Comparison of ENCODE assay signal across 17 cellular contexts in genomic region chr9:4066682-4067081, GRCh38.
DNase-seq lines count a peak whose midpoint lies in the region; ATAC-seq, FAIRE-seq and TF ChIP-seq lines count a peak whose summit lies in the region.
"Had no signal": no experiment of that assay in that cellular context is flagged by ENCODE, and none has a peak within 500 bp of the region (broad histone marks: within the 10 kb centered on the region; RNA-seq: fewer than 3 reads in every experiment).

No MANE protein-coding gene starts in this region.

- TF ChIP-seq EP300 in HepG2 (IDR thresholded peaks at IDR 0.05; ENCODE audit: low read depth in 2 of 2, low read length in 2 of 2) = no peak
- TF ChIP-seq EP300 in HepG2 (CRISPR knock-in tag; IDR thresholded peaks at IDR 0.05; ENCODE audit: borderline replicate concordance) = no peak
- TF ChIP-seq EP300 in esophagus muscularis mucosa (IDR thresholded peaks at IDR 0.05) = no peak

- intact Hi-C loops in HepG2 (cut with micrococcal nuclease; ENCODE audit: unreplicated experiment) (no loop called here), esophagus muscularis mucosa (cut with DNase I) (no loop called here)

- FAIRE-seq in HepG2 (lab: Jason Lieb, UNC) = no peak
- FAIRE-seq: GM12878 had no signal

- H2BK5ac ChIP-seq in mesenchymal stem cell (ENCODE audit: low read depth, low read length, poor library complexity, severe bottlenecking) = no peak overlapping the region

- H3K9me3 Mint-ChIP-seq in progenitor cell of endocrine pancreas (ENCODE audit: low read depth) = peaks cover 4% of the 10 kb centered on the region

- CTCF ChIA-PET in HepG2 (lab: Yijun Ruan, JAX; ENCODE audit: low intra/inter-chr PET ratio, low total read pairs) = no interaction called here

- H3K9ac ChIP-seq in liver (ENCODE audit: low read depth in 1 of 2, low read length in 2 of 2) (peak overlapping the region in 1 of 2 donors; percentile 16), HepG2 (ENCODE audit: insufficient read depth, low read depth, low read length) (no peak overlapping the region), mesenchymal stem cell (ENCODE audit: low read length) (no peak overlapping the region)
- H3K9ac ChIP-seq: BLaER1 treated with 17β-estradiol and CSF1 and Interleukin-3, amounts not matched to agents 10 nM and 100 nM; GM23248 had no signal

- H3K27ac Mint-ChIP-seq in progenitor cell of endocrine pancreas = peak overlapping the region; percentile 6
- H3K27ac Mint-ChIP-seq: CD4-positive, CD25-positive, alpha-beta regulatory T cell had no signal

- no peak overlapping the region for H4K91ac ChIP-seq in mesenchymal stem cell (ENCODE audit: low read length)

- H3K4me2 ChIP-seq in HepG2 (ENCODE audit: low read depth, low read length) (no peak overlapping the region), mesenchymal stem cell (ENCODE audit: low read length, poor library complexity, severe bottlenecking) (no peak overlapping the region)
- H3K4me2 ChIP-seq: BLaER1 treated with 17β-estradiol and CSF1 and Interleukin-3, amounts not matched to agents 10 nM and 100 nM had no signal

- no peaks in the 10 kb centered on the region for H4K20me1 ChIP-seq in HepG2 (ENCODE audit: insufficient read depth, low read length)
- H4K20me1 ChIP-seq: BLaER1 treated with 17β-estradiol and CSF1 and Interleukin-3, amounts not matched to agents 10 nM and 100 nM had no signal

- H2AFZ ChIP-seq in HepG2 (ENCODE audit: low read length) (no peak overlapping the region), mesenchymal stem cell (ENCODE audit: low read depth, low read length) (no peak overlapping the region)
- H2AFZ ChIP-seq: GM23248 had no signal

- H3K27ac ChIP-seq in liver (ENCODE audit: low read depth in 1 of 2, low read length in 2 of 2) = peak overlapping the region; percentile 69 to 72
- H3K27ac ChIP-seq in HepG2 (ENCODE audit: extremely low read length, insufficient read depth, low read length) = no peak overlapping the region
- H3K27ac ChIP-seq in esophagus muscularis mucosa (replicated peaks in 1 of 4) = no peak overlapping the region
- no peak overlapping the region for H3K27ac ChIP-seq in mesenchymal stem cell (ENCODE audit: low read length, poor library complexity, severe bottlenecking)
- H3K27ac ChIP-seq: BLaER1 treated with 17β-estradiol and CSF1 and Interleukin-3, amounts not matched to agents 10 nM and 100 nM; GM23248 had no signal

- TF ChIP-seq CTCF in liver (IDR thresholded peaks at IDR 0.05; ENCODE audit: low read depth, low read length, missing input control) (no peak), HepG2 (CRISPR knock-in tag; IDR thresholded peaks at IDR 0.05) (no peak), esophagus muscularis mucosa (IDR thresholded peaks at IDR 0.05) (no peak), progenitor cell of endocrine pancreas (IDR thresholded peaks at IDR 0.05; ENCODE audit: unreplicated experiment) (no peak)

- H2AK5ac ChIP-seq in mesenchymal stem cell (ENCODE audit: low read length, severe bottlenecking) = peak overlapping the region; percentile 33

- H4K8ac ChIP-seq in mesenchymal stem cell (ENCODE audit: low read length) = peak overlapping the region; percentile 35

- DNase-seq in HepG2 (ENCODE audit: low spot score) (no peak), esophagus muscularis mucosa (ENCODE audit: extremely low spot score) (peak; percentile 50), mesenchymal stem cell (no peak), progenitor cell of endocrine pancreas (ENCODE audit: low spot score, unreplicated experiment) (no peak), NK-92 (lab: John Stamatoyannopoulos, UW; ENCODE audit: unreplicated experiment) (no peak), inferior parietal cortex (ENCODE audit: extremely low spot score) (no peak)
- DNase-seq in activated effector memory CD4-positive, alpha-beta T cell treated with anti-CD3 and anti-CD28 coated beads, Interleukin-2, amount 50 U/mL, for 16 hours = no peak
- DNase-seq: 8988T; ACHN; Calu3; CD4-positive, CD25-positive, alpha-beta regulatory T cell; DMS 273 treated with DMSO at 0.1 percent for 48 hours; DMS79; GM23248 had no signal

- H3K79me1 ChIP-seq in mesenchymal stem cell (replicated peaks; ENCODE audit: low read length, poor library complexity, severe bottlenecking) = peaks cover 13% of the 10 kb centered on the region

- TF ChIP-seq RAD21 in liver (IDR thresholded peaks at IDR 0.05) (no peak), HepG2 (CRISPR knock-in tag; IDR thresholded peaks at IDR 0.05) (no peak)

- H3K36me3 Mint-ChIP-seq in progenitor cell of endocrine pancreas (ENCODE audit: insufficient read depth) = peaks cover 11% of the 10 kb centered on the region
- H3K36me3 Mint-ChIP-seq: CD4-positive, CD25-positive, alpha-beta regulatory T cell had no signal

- POLR2A ChIA-PET in HepG2 (lab: Yijun Ruan, JAX) = no interaction called here

- H3K14ac ChIP-seq in mesenchymal stem cell (ENCODE audit: low read length in 2 of 2) = no peak overlapping the region

- no peak overlapping the region for H2BK12ac ChIP-seq in mesenchymal stem cell (ENCODE audit: low read length in 2 of 2)

- TF ChIP-seq POLR2A in HepG2 (IDR thresholded peaks at IDR 0.05; ENCODE audit: insufficient read depth in 1 of 2, low read depth in 2 of 2, low read length in 2 of 2) (no peak), esophagus muscularis mucosa (IDR thresholded peaks at IDR 0.05; ENCODE audit: low read depth) (no peak)

- H3K4me1 ChIP-seq in liver (ENCODE audit: control insufficient read depth in 4 of 4, insufficient read depth in 4 of 4, low read length in 3 of 4) = peaks cover 6 to 51% (median 40%) of the 10 kb centered on the region in 4 donors
- peaks cover 8% of the 10 kb centered on the region for H3K4me1 ChIP-seq in HepG2 (ENCODE audit: insufficient read depth, low read length)
- H3K4me1 ChIP-seq in esophagus muscularis mucosa = no peaks in the 10 kb centered on the region
- H3K4me1 ChIP-seq in mesenchymal stem cell (ENCODE audit: control insufficient read depth, insufficient read depth, low read depth, low read length) = peaks cover 11% of the 10 kb centered on the region

- BruUV-seq in HepG2 (replicated peaks; lab: Mats Ljungman, UMichigan) = no TSS peak

- no peaks in the 10 kb centered on the region for H3K79me2 ChIP-seq in HepG2 (ENCODE audit: insufficient read depth, low read length)

- H3K4me3 ChIP-seq in liver (ENCODE audit: low read depth in 1 of 3, low read length in 3 of 3) (peak overlapping the region in 2 of 3 donors; percentile 36 to 50), HepG2 (replicated peaks in 1 of 3; ENCODE audit: insufficient read depth in 1 of 3, low read depth in 2 of 3, low read length in 3 of 3) (no peak overlapping the region), esophagus muscularis mucosa (no peak overlapping the region), mesenchymal stem cell (ENCODE audit: insufficient read depth in 1 of 2, low read depth in 1 of 2, low read length in 2 of 2) (no peak overlapping the region)
- H3K4me3 ChIP-seq: BLaER1 treated with 17β-estradiol and CSF1 and Interleukin-3, amounts not matched to agents 10 nM and 100 nM; GM12878; GM23248 had no signal

- no peak overlapping the region for H2BK120ac ChIP-seq in mesenchymal stem cell (ENCODE audit: low read depth, low read length)

- H3K27me3 ChIP-seq in liver (ENCODE audit: control insufficient read depth in 4 of 4, insufficient read depth in 4 of 4, low read length in 3 of 4) = no peaks in the 10 kb centered on the region
- H3K27me3 ChIP-seq in HepG2 (ENCODE audit: control insufficient read depth in 1 of 2, insufficient read depth in 2 of 2, low read length in 2 of 2) = no peaks in the 10 kb centered on the region
- no peaks in the 10 kb centered on the region for H3K27me3 ChIP-seq in esophagus muscularis mucosa
- no peaks in the 10 kb centered on the region for H3K27me3 ChIP-seq in mesenchymal stem cell (ENCODE audit: control insufficient read depth in 1 of 2, insufficient read depth in 1 of 2, low read length in 2 of 2)
- H3K27me3 ChIP-seq: BLaER1 treated with 17β-estradiol and CSF1 and Interleukin-3, amounts not matched to agents 10 nM and 100 nM had no signal

- H3K9me3 ChIP-seq in liver (ENCODE audit: control insufficient read depth in 4 of 4, low read length in 3 of 4) (no peaks in the 10 kb centered on the region), HepG2 (ENCODE audit: low read length) (no peaks in the 10 kb centered on the region), esophagus muscularis mucosa (no peaks in the 10 kb centered on the region), mesenchymal stem cell (ENCODE audit: control insufficient read depth, low read length) (no peaks in the 10 kb centered on the region)

- H3K18ac ChIP-seq in mesenchymal stem cell (ENCODE audit: low read depth in 1 of 2, low read length in 2 of 2) = no peak overlapping the region

- no peak overlapping the region for H2BK15ac ChIP-seq in mesenchymal stem cell (ENCODE audit: low read depth, poor library complexity, severe bottlenecking)

- 53% methylated on average over 6 of the region's 6 CpGs for WGBS in liver
- 74% methylated on average over 3 of the region's 6 CpGs for WGBS in HepG2 (ENCODE audit: low lambda C conversion rate)
- 95% methylated on average over 6 of the region's 6 CpGs for WGBS in esophagus muscularis mucosa
- 95% methylated on average over 6 of the region's 6 CpGs for WGBS in mesenchymal stem cell

- peaks cover 32% of the 10 kb centered on the region for H3K4me1 Mint-ChIP-seq in progenitor cell of endocrine pancreas (ENCODE audit: low read depth)
- H3K4me1 Mint-ChIP-seq: CD4-positive, CD25-positive, alpha-beta regulatory T cell had no signal

- in situ Hi-C loops in HepG2 (cut with HindIII; ENCODE audit: extremely low pct_ligation_motif_present, low pct_unique_long_range_greater_than_20kb) = no loop called here

- H3K36me3 ChIP-seq in liver (ENCODE audit: control insufficient read depth in 4 of 4, insufficient read depth in 3 of 4, low read depth in 1 of 4, low read length in 3 of 4) = no peaks in the 10 kb centered on the region
- H3K36me3 ChIP-seq in HepG2 (replicated peaks in 1 of 2; ENCODE audit: control insufficient read depth in 1 of 2, insufficient read depth in 2 of 2, low read length in 2 of 2) = no peaks in the 10 kb centered on the region
- no peaks in the 10 kb centered on the region for H3K36me3 ChIP-seq in esophagus muscularis mucosa
- H3K36me3 ChIP-seq in mesenchymal stem cell (ENCODE audit: control insufficient read depth in 1 of 2, insufficient read depth in 2 of 2, low read depth in 1 of 2, low read length in 2 of 2) = peaks cover 0 to 2% of the 10 kb centered on the region in 2 experiments
- H3K36me3 ChIP-seq: BLaER1 treated with 17β-estradiol and CSF1 and Interleukin-3, amounts not matched to agents 10 nM and 100 nM had no signal

- no peaks in the 10 kb centered on the region for H3K27me3 Mint-ChIP-seq in progenitor cell of endocrine pancreas

- no peak overlapping the region for H3K4ac ChIP-seq in mesenchymal stem cell (ENCODE audit: low read depth in 1 of 2, low read length in 2 of 2)

- ATAC-seq in HepG2 = no peak
- ATAC-seq: GM12878 had no signal

- H3K23ac ChIP-seq in mesenchymal stem cell (ENCODE audit: low read length in 2 of 2) = no peak overlapping the region

- no peak overlapping the region for H3K4me3 Mint-ChIP-seq in progenitor cell of endocrine pancreas (ENCODE audit: low read depth)
- H3K4me3 Mint-ChIP-seq: CD4-positive, CD25-positive, alpha-beta regulatory T cell had no signal

TF ChIP-seq in liver, 16 proteins besides CTCF, POLR2A, EP300 and RAD21:
- no peak for TF ChIP-seq FOXA1 (IDR thresholded peaks at IDR 0.05)
- TF ChIP-seq HNF4G (IDR thresholded peaks at IDR 0.05) = no peak

TF ChIP-seq in HepG2, 621 proteins besides CTCF, POLR2A, EP300 and RAD21 (continues in another document):
- TF ChIP-seq KLF6 (CRISPR knock-in tag; IDR thresholded peaks at IDR 0.05) = no peak
- no peak for TF ChIP-seq MTA1 (CRISPR knock-in tag; IDR thresholded peaks at IDR 0.05; ENCODE audit: borderline replicate concordance)

Comparison
In these comparisons a context has a peak if more than half of its experiments do, and no peak if none do; other contexts are left out.
1. H3K27ac ChIP-seq: peak in liver (2 of 2); none in HepG2 (single experiment), esophagus muscularis mucosa (0 of 4) and mesenchymal stem cell (single experiment).
2. H3K4me3 ChIP-seq: peak in liver (2 of 3); none in HepG2 (0 of 3), esophagus muscularis mucosa (0 of 4) and mesenchymal stem cell (0 of 2).